Comparison of ENCODE assay signal across 1 cellular context in genomic region chr7:22858640-22859561, GRCh38.
TF ChIP-seq lines count a peak whose summit lies in the region.

No MANE protein-coding gene starts in this region.

TF ChIP-seq in A549, 52 proteins besides CTCF, POLR2A, EP300 and RAD21 (continued from another document):
- no peak for TF ChIP-seq RNF2 (IDR thresholded peaks at IDR 0.05; ENCODE audit: borderline replicate concordance, low read depth)
- TF ChIP-seq KDM1A (IDR thresholded peaks at IDR 0.05; ENCODE audit: low read depth), result no peak
- TF ChIP-seq HEYL (CRISPR knock-in tag; IDR thresholded peaks at IDR 0.05), result no peak
- TF ChIP-seq, protein P1, sequence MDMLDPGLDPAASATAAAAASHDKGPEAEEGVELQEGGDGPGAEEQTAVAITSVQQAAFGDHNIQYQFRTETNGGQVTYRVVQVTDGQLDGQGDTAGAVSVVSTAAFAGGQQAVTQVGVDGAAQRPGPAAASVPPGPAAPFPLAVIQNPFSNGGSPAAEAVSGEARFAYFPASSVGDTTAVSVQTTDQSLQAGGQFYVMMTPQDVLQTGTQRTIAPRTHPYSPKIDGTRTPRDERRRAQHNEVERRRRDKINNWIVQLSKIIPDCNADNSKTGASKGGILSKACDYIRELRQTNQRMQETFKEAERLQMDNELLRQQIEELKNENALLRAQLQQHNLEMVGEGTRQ (IDR thresholded peaks at IDR 0.05), result no peak
- TF ChIP-seq EHF (CRISPR knock-in tag; IDR thresholded peaks at IDR 0.05), result no peak
- TF ChIP-seq RFX5 (IDR thresholded peaks at IDR 0.05), result no peak
- no peak for TF ChIP-seq JUNB (IDR thresholded peaks at IDR 0.05)
- no peak for TF ChIP-seq FOXS1 (CRISPR knock-in tag; IDR thresholded peaks at IDR 0.05)
- no peak for TF ChIP-seq CBX8 (IDR thresholded peaks at IDR 0.05)
- TF ChIP-seq FOSL2 (IDR thresholded peaks at IDR 0.05), result no peak
- TF ChIP-seq FOSL2 (CRISPR knock-in tag; IDR thresholded peaks at IDR 0.05), result peak; percentile 75
- TF ChIP-seq CHD2 (IDR thresholded peaks at IDR 0.05; ENCODE audit: low read length, partially characterized antibody), result no peak
- TF ChIP-seq ZC3H11A (IDR thresholded peaks at IDR 0.05), result no peak
- TF ChIP-seq JUN (IDR thresholded peaks at IDR 0.05), result peak in 1 of 2 experiments; percentile 55; a peak in 2 of 5 replicates
- TF ChIP-seq HOXB5 (CRISPR knock-in tag; IDR thresholded peaks at IDR 0.05), result no peak; the same call in 1 of the 2 replicates
- TF ChIP-seq CEBPB (IDR thresholded peaks at IDR 0.05), result no peak
- TF ChIP-seq SREBF2 (IDR thresholded peaks at IDR 0.05), result no peak
- peak; percentile 16; the same call in 1 of the 2 replicates for TF ChIP-seq MAX (IDR thresholded peaks at IDR 0.05)
- TF ChIP-seq PBX3 (IDR thresholded peaks at IDR 0.05), result no peak
- peak; percentile 46; the same call in 1 of the 2 replicates for TF ChIP-seq TFCP2L1 (CRISPR knock-in tag; IDR thresholded peaks at IDR 0.05)
- TF ChIP-seq, protein P2, sequence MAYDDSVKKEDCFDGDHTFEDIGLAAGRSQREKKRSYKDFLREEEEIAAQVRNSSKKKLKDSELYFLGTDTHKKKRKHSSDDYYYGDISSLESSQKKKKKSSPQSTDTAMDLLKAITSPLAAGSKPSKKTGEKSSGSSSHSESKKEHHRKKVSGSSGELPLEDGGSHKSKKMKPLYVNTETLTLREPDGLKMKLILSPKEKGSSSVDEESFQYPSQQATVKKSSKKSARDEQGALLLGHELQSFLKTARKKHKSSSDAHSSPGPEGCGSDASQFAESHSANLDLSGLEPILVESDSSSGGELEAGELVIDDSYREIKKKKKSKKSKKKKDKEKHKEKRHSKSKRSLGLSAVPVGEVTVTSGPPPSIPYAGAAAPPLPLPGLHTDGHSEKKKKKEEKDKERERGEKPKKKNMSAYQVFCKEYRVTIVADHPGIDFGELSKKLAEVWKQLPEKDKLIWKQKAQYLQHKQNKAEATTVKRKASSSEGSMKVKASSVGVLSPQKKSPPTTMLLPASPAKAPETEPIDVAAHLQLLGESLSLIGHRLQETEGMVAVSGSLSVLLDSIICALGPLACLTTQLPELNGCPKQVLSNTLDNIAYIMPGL (CRISPR knock-in tag; IDR thresholded peaks at IDR 0.05; ENCODE audit: borderline replicate concordance), result no peak
- no peak for TF ChIP-seq RCOR1 (IDR thresholded peaks at IDR 0.05; ENCODE audit: low read depth, low read length)
- TF ChIP-seq, protein P3, sequence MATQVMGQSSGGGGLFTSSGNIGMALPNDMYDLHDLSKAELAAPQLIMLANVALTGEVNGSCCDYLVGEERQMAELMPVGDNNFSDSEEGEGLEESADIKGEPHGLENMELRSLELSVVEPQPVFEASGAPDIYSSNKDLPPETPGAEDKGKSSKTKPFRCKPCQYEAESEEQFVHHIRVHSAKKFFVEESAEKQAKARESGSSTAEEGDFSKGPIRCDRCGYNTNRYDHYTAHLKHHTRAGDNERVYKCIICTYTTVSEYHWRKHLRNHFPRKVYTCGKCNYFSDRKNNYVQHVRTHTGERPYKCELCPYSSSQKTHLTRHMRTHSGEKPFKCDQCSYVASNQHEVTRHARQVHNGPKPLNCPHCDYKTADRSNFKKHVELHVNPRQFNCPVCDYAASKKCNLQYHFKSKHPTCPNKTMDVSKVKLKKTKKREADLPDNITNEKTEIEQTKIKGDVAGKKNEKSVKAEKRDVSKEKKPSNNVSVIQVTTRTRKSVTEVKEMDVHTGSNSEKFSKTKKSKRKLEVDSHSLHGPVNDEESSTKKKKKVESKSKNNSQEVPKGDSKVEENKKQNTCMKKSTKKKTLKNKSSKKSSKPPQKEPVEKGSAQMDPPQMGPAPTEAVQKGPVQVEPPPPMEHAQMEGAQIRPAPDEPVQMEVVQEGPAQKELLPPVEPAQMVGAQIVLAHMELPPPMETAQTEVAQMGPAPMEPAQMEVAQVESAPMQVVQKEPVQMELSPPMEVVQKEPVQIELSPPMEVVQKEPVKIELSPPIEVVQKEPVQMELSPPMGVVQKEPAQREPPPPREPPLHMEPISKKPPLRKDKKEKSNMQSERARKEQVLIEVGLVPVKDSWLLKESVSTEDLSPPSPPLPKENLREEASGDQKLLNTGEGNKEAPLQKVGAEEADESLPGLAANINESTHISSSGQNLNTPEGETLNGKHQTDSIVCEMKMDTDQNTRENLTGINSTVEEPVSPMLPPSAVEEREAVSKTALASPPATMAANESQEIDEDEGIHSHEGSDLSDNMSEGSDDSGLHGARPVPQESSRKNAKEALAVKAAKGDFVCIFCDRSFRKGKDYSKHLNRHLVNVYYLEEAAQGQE (IDR thresholded peaks at IDR 0.05), result no peak
- TF ChIP-seq HOXB13 (CRISPR knock-in tag; IDR thresholded peaks at IDR 0.05; ENCODE audit: low read depth), result peak; percentile 7; the same call in 1 of the 2 replicates
- TF ChIP-seq MYC (IDR thresholded peaks at IDR 0.05; ENCODE audit: borderline replicate concordance, low read length), result no peak
